Comparison of ENCODE assay signal across 8 cellular contexts in genomic region chr15:99371180-99372103, GRCh38.
DNase-seq lines count a peak whose midpoint lies in the region; ATAC-seq and TF ChIP-seq lines count a peak whose summit lies in the region.

No MANE protein-coding gene starts in this region.

- DNase-seq in activated T-cell treated with anti-CD3 and anti-CD28 coated beads, Interleukin-2, amount 50 U/mL, for 4 hours, result no peak
- DNase-seq in activated T-cell treated with anti-CD3 and anti-CD28 coated beads, Interleukin-2, amount 50 U/mL, for 1 hour, result no peak
- no peak for DNase-seq in T-helper 2 cell treated with Interferon-gamma antibody and Interleukin-4, amounts not matched to agents 5 μg/mL and 100 μg/mL, for 36 hours (ENCODE audit: low spot score)
- no peak for DNase-seq in stimulated activated naive CD8-positive, alpha-beta T cell treated with anti-CD3 and anti-CD28 coated beads, Interleukin-15, Interleukin-2, amounts not matched to agents 100 U/mL and 50 U/mL, for 24 hours
- DNase-seq in stimulated activated CD4-positive, alpha-beta T cell treated with anti-CD3 and anti-CD28 coated beads, Interleukin-4, amount 100 ng/mL, for 1 hour, result no peak
- no peak for DNase-seq in NCI-H2107 treated with DMSO at 0.1 percent for 48 hours (lab: John Stamatoyannopoulos, UW; ENCODE audit: unreplicated experiment)
- no peak for DNase-seq in neural progenitor cell (ENCODE audit: low spot score)

- H3K4me3 ChIP-seq in neural progenitor cell, result no peak overlapping the region

- H3K9me3 Mint-ChIP-seq in activated T-cell treated with anti-CD3 and anti-CD28 coated beads, Interleukin-2, amount 50 U/mL, for 4 hours, result peaks cover 29% of the 10 kb centered on the region
- peaks cover 23% of the 10 kb centered on the region for H3K9me3 Mint-ChIP-seq in T-helper 2 cell treated with Interferon-gamma antibody and Interleukin-4, amounts not matched to agents 5 μg/mL and 100 μg/mL, for 36 hours
- H3K9me3 Mint-ChIP-seq in neural progenitor cell, result peaks cover 27% of the 10 kb centered on the region

- H3K27ac Mint-ChIP-seq in T-helper 2 cell treated with Interferon-gamma antibody and Interleukin-4, amounts not matched to agents 5 μg/mL and 100 μg/mL, for 36 hours, result peak overlapping the region; percentile 65
- no peak overlapping the region for H3K27ac Mint-ChIP-seq in neural progenitor cell

- H3K4me3 Mint-ChIP-seq in activated T-cell treated with anti-CD3 and anti-CD28 coated beads, Interleukin-2, amount 50 U/mL, for 4 hours, result no peak overlapping the region
- H3K4me3 Mint-ChIP-seq in T-helper 2 cell treated with Interferon-gamma antibody and Interleukin-4, amounts not matched to agents 5 μg/mL and 100 μg/mL, for 36 hours, result no peak overlapping the region
- no peak overlapping the region for H3K4me3 Mint-ChIP-seq in neural progenitor cell

- no peaks in the 10 kb centered on the region for H3K4me1 ChIP-seq in neural progenitor cell

- no peaks in the 10 kb centered on the region for H3F3A ChIP-seq in neural progenitor cell (ENCODE audit: low read depth)

- peaks cover 12% of the 10 kb centered on the region for H3K4me1 Mint-ChIP-seq in activated T-cell treated with anti-CD3 and anti-CD28 coated beads, Interleukin-2, amount 50 U/mL, for 4 hours (ENCODE audit: low read depth)
- peaks cover 15% of the 10 kb centered on the region for H3K4me1 Mint-ChIP-seq in T-helper 2 cell treated with Interferon-gamma antibody and Interleukin-4, amounts not matched to agents 5 μg/mL and 100 μg/mL, for 36 hours (ENCODE audit: low read depth)
- no peaks in the 10 kb centered on the region for H3K4me1 Mint-ChIP-seq in neural progenitor cell

- no peak overlapping the region for H2AFZ ChIP-seq in neural progenitor cell (replicated peaks)

- no peak overlapping the region for H3K9ac ChIP-seq in neural progenitor cell

- H3K36me3 Mint-ChIP-seq in activated T-cell treated with anti-CD3 and anti-CD28 coated beads, Interleukin-2, amount 50 U/mL, for 4 hours (ENCODE audit: insufficient read depth), result peaks cover 39% of the 10 kb centered on the region
- H3K36me3 Mint-ChIP-seq in T-helper 2 cell treated with Interferon-gamma antibody and Interleukin-4, amounts not matched to agents 5 μg/mL and 100 μg/mL, for 36 hours (ENCODE audit: low read depth), result peaks cover 29% of the 10 kb centered on the region
- H3K36me3 Mint-ChIP-seq in neural progenitor cell, result peaks cover 20% of the 10 kb centered on the region

- no peak overlapping the region for H3K27ac ChIP-seq in neural progenitor cell

- ATAC-seq in activated T-cell treated with anti-CD3 and anti-CD28 coated beads, Interleukin-2, amount 50 U/mL, for 4 hours, result peak; percentile 73 to 88
- ATAC-seq in HG02852 (IDR thresholded peaks at IDR 0.05; ENCODE audit: unreplicated experiment), result peak; percentile 92
- peak; percentile 89 for ATAC-seq in stimulated activated naive CD8-positive, alpha-beta T cell treated with anti-CD3 and anti-CD28 coated beads, Interleukin-15, Interleukin-2, amounts not matched to agents 100 U/mL and 50 U/mL, for 24 hours

- H3K27me3 Mint-ChIP-seq in activated T-cell treated with anti-CD3 and anti-CD28 coated beads, Interleukin-2, amount 50 U/mL, for 4 hours (ENCODE audit: low read depth), result no peaks in the 10 kb centered on the region
- H3K27me3 Mint-ChIP-seq in T-helper 2 cell treated with Interferon-gamma antibody and Interleukin-4, amounts not matched to agents 5 μg/mL and 100 μg/mL, for 36 hours (ENCODE audit: low read depth), result no peaks in the 10 kb centered on the region
- H3K27me3 Mint-ChIP-seq in neural progenitor cell (ENCODE audit: insufficient read depth, low read depth), result no peaks in the 10 kb centered on the region

- no peaks in the 10 kb centered on the region for H3K79me2 ChIP-seq in neural progenitor cell (ENCODE audit: low read depth)

- no peaks in the 10 kb centered on the region for H3K36me3 ChIP-seq in neural progenitor cell

- no peaks in the 10 kb centered on the region for H4K20me1 ChIP-seq in neural progenitor cell (ENCODE audit: low read depth)

- no peaks in the 10 kb centered on the region for H3K27me3 ChIP-seq in neural progenitor cell

- no peaks in the 10 kb centered on the region for H3K9me3 ChIP-seq in neural progenitor cell (ENCODE audit: low read depth)

- H3K4me2 ChIP-seq in neural progenitor cell, result no peak overlapping the region

- no peak for TF ChIP-seq CTCF in neural progenitor cell (IDR thresholded peaks at IDR 0.05)
